Comparison of ENCODE assay signal across 22 cellular contexts in genomic region chr10:6055929-6056328, GRCh38. TPM values are rescaled to one million over a fixed set of nuclear protein-coding genes. Genes with fewer than 3 reads are reported as not detected.
DNase-seq lines count a peak whose midpoint lies in the region; ATAC-seq, FAIRE-seq and TF ChIP-seq lines count a peak whose summit lies in the region.
"Had no signal": no experiment of that assay in that cellular context is flagged by ENCODE, and none has a peak within 500 bp of the region (broad histone marks: within the 10 kb centered on the region; RNA-seq: fewer than 3 reads in every experiment).

No MANE protein-coding gene starts in this region.

- no peak overlapping the region for H3K4me2 ChIP-seq in GM12878 (ENCODE audit: control insufficient read depth, insufficient read depth)

- BruUV-seq in GM12878 (replicated peaks; lab: Mats Ljungman, UMichigan): no TSS peak

- RAD21 ChIA-PET in GM12878 (lab: Charles Lee; ENCODE audit: unreplicated experiment): interaction anchor here (0.5 to 1.8 kb wide), 3 partner anchors 15 to 239 kb away, joined by 3 to 6 read pairs (median 6); no protein-coding TSS in a partner anchor

- H3K9ac ChIP-seq in GM12878 (ENCODE audit: control insufficient read depth, insufficient read depth, low read length): no peak overlapping the region

- POLR2A ChIA-PET in activated CD4-positive, alpha-beta memory T cell treated with anti-CD3 and anti-CD28 coated beads, Interleukin-2, amount 10 ng/mL, durations not matched to agents 7 days and 5 days (lab: Charles Lee): interaction anchor here (1.0 to 21.0 kb wide), 7 partner anchors 10 to 242 kb away, joined by 3 to 448 read pairs (median 4); partner anchors contain the start of gene GDI2
- POLR2A ChIA-PET in GM12878 (lab: Charles Lee): interaction anchor here (0.6 to 1.6 kb wide), 3 partner anchors 11 to 63 kb away, joined by 3 to 5 read pairs (median 5); no protein-coding TSS in a partner anchor
- POLR2A ChIA-PET in naive thymus-derived CD8-positive, alpha-beta T cell (lab: Charles Lee): interaction anchor here (9.1 kb wide), 1 partner anchor 12 kb away, joined by 77 read pairs; no protein-coding TSS in a partner anchor

- peaks cover 57% of the 10 kb centered on the region for H3K4me1 ChIP-seq in GM12878 (ENCODE audit: control insufficient read depth, insufficient read depth, low read length)
- H3K4me1 ChIP-seq: colonic mucosa, HAP-1 had no signal

- peak overlapping the region; percentile 90 for H3K27ac Mint-ChIP-seq in activated CD4-positive, alpha-beta memory T cell treated with anti-CD3 and anti-CD28 coated beads, Interleukin-2, amount 10 ng/mL, durations not matched to agents 7 days and 5 days
- H3K27ac Mint-ChIP-seq in naive thymus-derived CD8-positive, alpha-beta T cell: peak overlapping the region in 1 of 10 donors; percentile 12
- H3K27ac Mint-ChIP-seq: endodermal cell, nephron had no signal

- H3K9me3 Mint-ChIP-seq in activated CD4-positive, alpha-beta memory T cell treated with anti-CD3 and anti-CD28 coated beads, Interleukin-2, amount 10 ng/mL, durations not matched to agents 7 days and 5 days: no peaks in the 10 kb centered on the region
- no peaks in the 10 kb centered on the region for H3K9me3 Mint-ChIP-seq in naive thymus-derived CD8-positive, alpha-beta T cell
- H3K9me3 Mint-ChIP-seq: endodermal cell, nephron had no signal

- H3K27me3 Mint-ChIP-seq in activated CD4-positive, alpha-beta memory T cell treated with anti-CD3 and anti-CD28 coated beads, Interleukin-2, amount 10 ng/mL, durations not matched to agents 7 days and 5 days: no peaks in the 10 kb centered on the region
- H3K27me3 Mint-ChIP-seq in naive thymus-derived CD8-positive, alpha-beta T cell: peaks cover 0 to 2% (median 0%) of the 10 kb centered on the region in 5 donors

- no peak overlapping the region for H2AFZ ChIP-seq in GM12878 (ENCODE audit: control insufficient read depth, low read depth, low read length)

- no peak for TF ChIP-seq POLR2A in GM12878 (IDR thresholded peaks at IDR 0.05; ENCODE audit: low read depth, low read length)

- SMC1A ChIA-PET in GM12878 (lab: Charles Lee; ENCODE audit: uncharacterized antibody, unreplicated experiment): interaction anchor here (1.0 to 2.7 kb wide), 10 partner anchors 11 to 213 kb away, joined by 3 to 12 read pairs (median 4); no protein-coding TSS in a partner anchor

- H3K4me3 ChIP-seq in GM12878: no peak overlapping the region
- H3K4me3 ChIP-seq: colonic mucosa, HAP-1, K562 had no signal

- TF ChIP-seq CTCF in GM12878 (IDR thresholded peaks at IDR 0.05 in 2 of 3, conservative IDR thresholded peaks at IDR 0.05 in 1 of 3; ENCODE audit: control insufficient read depth in 2 of 3, extremely low read depth in 1 of 3, insufficient read depth in 1 of 3, low read depth in 3 of 3, low read length in 3 of 3): no peak

- no peaks in the 10 kb centered on the region for H3K27me3 ChIP-seq in GM12878 (replicated peaks in 1 of 2; ENCODE audit: control insufficient read depth in 2 of 2, insufficient read depth in 2 of 2, low read length in 1 of 2)
- H3K27me3 ChIP-seq: colonic mucosa had no signal

- intact Hi-C loops in GM12878 (cut with micrococcal nuclease; ENCODE audit: unreplicated experiment): no loop called here

- ATAC-seq in GM12878: no peak
- no peak for ATAC-seq in naive thymus-derived CD8-positive, alpha-beta T cell
- ATAC-seq: K562 had no signal

- peak overlapping the region; percentile 90 for H3K4me3 Mint-ChIP-seq in activated CD4-positive, alpha-beta memory T cell treated with anti-CD3 and anti-CD28 coated beads, Interleukin-2, amount 10 ng/mL, durations not matched to agents 7 days and 5 days
- no peak overlapping the region for H3K4me3 Mint-ChIP-seq in naive thymus-derived CD8-positive, alpha-beta T cell
- H3K4me3 Mint-ChIP-seq: endodermal cell, nephron had no signal

- no peaks in the 10 kb centered on the region for H4K20me1 ChIP-seq in GM12878 (ENCODE audit: control insufficient read depth, insufficient read depth)

- no peaks in the 10 kb centered on the region for H3K36me3 ChIP-seq in GM12878 (ENCODE audit: control insufficient read depth in 2 of 2, insufficient read depth in 2 of 2, low read length in 1 of 2)
- H3K36me3 ChIP-seq: brain microvascular endothelial cell, colonic mucosa, HAP-1 had no signal

- TF ChIP-seq RAD21 in GM12878 (IDR thresholded peaks at IDR 0.05; ENCODE audit: insufficient read depth, low read depth, low read length): no peak

- no peaks in the 10 kb centered on the region for H3K9me3 ChIP-seq in GM12878 (replicated peaks; ENCODE audit: control insufficient read depth, insufficient read depth, low read length)
- H3K9me3 ChIP-seq: colonic mucosa, HAP-1 had no signal

- H3K4me1 Mint-ChIP-seq in activated CD4-positive, alpha-beta memory T cell treated with anti-CD3 and anti-CD28 coated beads, Interleukin-2, amount 10 ng/mL, durations not matched to agents 7 days and 5 days: peaks cover 78% of the 10 kb centered on the region
- peaks cover 28 to 68% (median 38%) of the 10 kb centered on the region in 4 donors for H3K4me1 Mint-ChIP-seq in naive thymus-derived CD8-positive, alpha-beta T cell
- H3K4me1 Mint-ChIP-seq: nephron had no signal

- in situ Hi-C loops in GM12878 (cut with MboI): no loop called here

- FAIRE-seq in GM12878 (lab: Jason Lieb, UNC): no peak
- FAIRE-seq: K562 had no signal

- CTCF ChIA-PET in activated CD4-positive, alpha-beta memory T cell treated with anti-CD3 and anti-CD28 coated beads, Interleukin-2, amount 10 ng/mL, durations not matched to agents 7 days and 5 days (lab: Charles Lee): interaction anchor here (1.0 to 6.4 kb wide), 2 partner anchors 28 to 31 kb away, joined by 4 to 58 read pairs; no protein-coding TSS in a partner anchor
- CTCF ChIA-PET in GM12878 (lab: Yijun Ruan, JAX): interaction anchor here (0.7 to 3.2 kb wide), 5 partner anchors 16 to 382 kb away, joined by 3 to 23 read pairs (median 3); no protein-coding TSS in a partner anchor

- no peak for TF ChIP-seq EP300 in GM12878 (IDR thresholded peaks at IDR 0.05; ENCODE audit: borderline replicate concordance in 1 of 2, control insufficient read depth in 1 of 2, low read depth in 2 of 2, low read length in 2 of 2)

- H3K79me2 ChIP-seq in GM12878 (ENCODE audit: control insufficient read depth, insufficient read depth, low read length): no peaks in the 10 kb centered on the region

- H3K36me3 Mint-ChIP-seq in activated CD4-positive, alpha-beta memory T cell treated with anti-CD3 and anti-CD28 coated beads, Interleukin-2, amount 10 ng/mL, durations not matched to agents 7 days and 5 days (ENCODE audit: low read depth): peaks cover 88% of the 10 kb centered on the region
- H3K36me3 Mint-ChIP-seq in naive thymus-derived CD8-positive, alpha-beta T cell: no peaks in the 10 kb centered on the region

- H3K27ac ChIP-seq in GM12878 (ENCODE audit: control insufficient read depth, insufficient read depth): no peak overlapping the region
- H3K27ac ChIP-seq: brain microvascular endothelial cell, colonic mucosa had no signal

- WGBS in GM12878 (ENCODE audit: insufficient coverage, insufficient replicate concordance, low lambda C conversion rate, missing lambda C conversion rate): 28% methylated on average over 4 of the region's 4 CpGs

- DNase-seq in stimulated activated CD4-positive, alpha-beta T cell treated with anti-CD3 and anti-CD28 coated beads, Interleukin-4, amount 100 ng/mL, for 24 hours: peak; percentile 5
- DNase-seq in stimulated activated CD4-positive, alpha-beta T cell treated with anti-CD3 and anti-CD28 coated beads, Interleukin-4, amount 100 ng/mL, for 4 hours: no peak
- DNase-seq in activated CD4-positive, alpha-beta memory T cell treated with anti-CD3 and anti-CD28 coated beads, Interleukin-2, amount 10 ng/mL, durations not matched to agents 7 days and 5 days: peak; percentile 10
- DNase-seq in GM12878 (ENCODE audit: low read depth, low spot score) (no peak), NCI-H1436 treated with DMSO at 0.1 percent for 48 hours (lab: John Stamatoyannopoulos, UW) (no peak), NCI-H226 (no peak)
- DNase-seq in naive thymus-derived CD8-positive, alpha-beta T cell: no peak
- DNase-seq: brain microvascular endothelial cell; Calu3; colonic mucosa; endodermal cell; mesendoderm; MM.1S; NCI-H1436; NCI-H524; stimulated activated naive CD4-positive, alpha-beta T cell treated with Interleukin-2 at 50 U/mL for 16 hours; trophoblast cell had no signal

RNA-seq across cellular contexts. Expression of gene IL2RA, which starts 6.2 kb away (rescaled TPM):
- 100 to 1,000 TPM; 437 to 446 TPM for total RNA-seq in activated CD4-positive, alpha-beta memory T cell treated with anti-CD3 and anti-CD28 coated beads, Interleukin-2, amount 10 ng/mL, durations not matched to agents 7 days and 5 days
- 4.9 and 10.7 TPM in 2 replicates for total RNA-seq in GM12878 (2013; cell fraction: nucleolus; rRNA removed)
- total RNA-seq in GM12878 (2014; rRNA removed): 3.4 and 4.0 TPM in 2 replicates
- total RNA-seq in GM12878 (2014; rRNA removed; fragmentation: Illumina TruSeq; extraction: Trizol): 5.0 and 5.3 TPM in 2 replicates
- total RNA-seq in GM12878 (2021): 5.0 and 5.3 TPM in 2 replicates
- 0.97 TPM for polyA plus RNA-seq in GM12878 (2011; ENCODE audit: low read depth)
- 2.2 and 2.4 TPM in 2 replicates for polyA plus RNA-seq in GM12878 (2011; rRNA removed)
- 1.2 TPM in 2 replicates for polyA plus RNA-seq in GM12878 (2011; cell fraction: cytosol; rRNA removed)
- polyA plus RNA-seq in GM12878 (2011; cell fraction: nucleus; rRNA removed): 0.80 and 1.1 TPM in 2 replicates
- 1.3 and 2.2 TPM in 2 replicates for polyA plus RNA-seq in GM12878 (2012)
- 5.6 and 6.0 TPM in 2 replicates for polyA plus RNA-seq in GM12878 (2014; fragmentation: Illumina TruSeq; extraction: Trizol)
- 1 to 10 TPM; 3.3 to 5.1 TPM for polyA plus RNA-seq in GM12878 (2014; fragmentation: Nextera tagmentation; extraction: Ambion mirVana)
- 3.4 and 3.9 TPM in 2 replicates for polyA plus RNA-seq in GM12878 (2014; rRNA removed)
- 1 to 10 TPM; 4.8 to 5.7 TPM for polyA plus RNA-seq in GM12878 (2016; fragmentation: Nextera tagmentation; extraction: Ambion mirVana)
- 1.0 and 1.1 TPM in 2 replicates for polyA minus RNA-seq in GM12878 (2011; rRNA and poly(A)+ RNA removed)
- polyA minus RNA-seq in GM12878 (2011; cell fraction: cytosol; rRNA and poly(A)+ RNA removed): not detected in 2 replicates
- 0.77 and 1.2 TPM in 2 replicates for polyA minus RNA-seq in GM12878 (2011; cell fraction: nucleus; rRNA and poly(A)+ RNA removed)
- 1 to 10 TPM; 1.0 to 1.4 TPM for total RNA-seq in naive thymus-derived CD8-positive, alpha-beta T cell
- polyA plus RNA-seq in naive thymus-derived CD8-positive, alpha-beta T cell: under 1 TPM; 0.07 to 0.25 (median 0.16) TPM
- total RNA-seq: Calu3, Daoy, endodermal cell, glomerular endothelial cell had no signal
- polyA plus RNA-seq: K562 had no signal

RNA-seq across cellular contexts. Expression of gene RBM17, which starts 32.9 kb away (rescaled TPM):
- total RNA-seq in activated CD4-positive, alpha-beta memory T cell treated with anti-CD3 and anti-CD28 coated beads, Interleukin-2, amount 10 ng/mL, durations not matched to agents 7 days and 5 days: 100 to 1,000 TPM; 155 to 157 TPM
- total RNA-seq in GM12878 (2013; cell fraction: nucleolus; rRNA removed): 136 and 141 TPM in 2 replicates
- total RNA-seq in GM12878 (2014; rRNA removed) (38.3 and 49.0 TPM in 2 replicates), GM12878 (2014; rRNA removed; fragmentation: Illumina TruSeq; extraction: Trizol) (85.7 and 94.1 TPM in 2 replicates), GM12878 (2021) (101 and 106 TPM in 2 replicates)
- 52.6 TPM for polyA plus RNA-seq in GM12878 (2011; ENCODE audit: low read depth)
- polyA plus RNA-seq in GM12878 (2011; rRNA removed) (64.5 and 65.3 TPM in 2 replicates), GM12878 (2014; fragmentation: Illumina TruSeq; extraction: Trizol) (156 and 160 TPM in 2 replicates), GM12878 (2014; fragmentation: Nextera tagmentation; extraction: Ambion mirVana) (10 to 100 TPM; 28.4 to 45.0 TPM), GM12878 (2014; rRNA removed) (79.9 and 82.1 TPM in 2 replicates), GM12878 (2016; fragmentation: Nextera tagmentation; extraction: Ambion mirVana) (100 to 1,000 TPM; 177 to 181 TPM)
- polyA plus RNA-seq in GM12878 (2011; cell fraction: cytosol; rRNA removed): 33.5 and 38.9 TPM in 2 replicates
- 130 and 190 TPM in 2 replicates for polyA plus RNA-seq in GM12878 (2011; cell fraction: nucleus; rRNA removed)
- 73.3 and 80.2 TPM in 2 replicates for polyA plus RNA-seq in GM12878 (2012)
- 22.5 and 26.1 TPM in 2 replicates for polyA minus RNA-seq in GM12878 (2011; rRNA and poly(A)+ RNA removed)
- polyA minus RNA-seq in GM12878 (2011; cell fraction: cytosol; rRNA and poly(A)+ RNA removed): 11.8 and 17.6 TPM in 2 replicates
- polyA minus RNA-seq in GM12878 (2011; cell fraction: nucleus; rRNA and poly(A)+ RNA removed): 19.2 and 28.1 TPM in 2 replicates
- 100 to 1,000 TPM; 129 to 130 TPM for total RNA-seq in naive thymus-derived CD8-positive, alpha-beta T cell
- 10 to 100 TPM; 57.4 to 84.9 (median 61.3) TPM for polyA plus RNA-seq in naive thymus-derived CD8-positive, alpha-beta T cell

Comparison
In these comparisons a context has a peak if more than half of its experiments do, and no peak if none do; other contexts are left out.
1. DNase-seq: peak in stimulated activated CD4-positive, alpha-beta T cell treated with anti-CD3 and anti-CD28 coated beads, Interleukin-4, amount 100 ng/mL, for 24 hours (single experiment) and activated CD4-positive, alpha-beta memory T cell treated with anti-CD3 and anti-CD28 coated beads, Interleukin-2, amount 10 ng/mL, durations not matched to agents 7 days and 5 days (single experiment); none in stimulated activated CD4-positive, alpha-beta T cell treated with anti-CD3 and anti-CD28 coated beads, Interleukin-4, amount 100 ng/mL, for 4 hours (0 of 2), GM12878 (single experiment), NCI-H1436 treated with DMSO at 0.1 percent for 48 hours (single experiment), NCI-H226 (single experiment) and naive thymus-derived CD8-positive, alpha-beta T cell (0 of 10).
2. RNA of gene IL2RA, which starts 6.2 kb away (total RNA-seq): 437 to 446 TPM in activated CD4-positive, alpha-beta memory T cell treated with anti-CD3 and anti-CD28 coated beads, Interleukin-2, amount 10 ng/mL, durations not matched to agents 7 days and 5 days; 3.4 to 10.7 TPM in GM12878 and 1.0 to 1.4 TPM in naive thymus-derived CD8-positive, alpha-beta T cell; every median in the first group is over 10 times any median in the second.